ENCODE assay signal across 1 cellular context in genomic region chr3:86969500-86970189, GRCh38.
A peak's percentile ranks its signal among the peaks of the same experiment; 100 is the strongest.
TF ChIP-seq lines count a peak whose summit lies in the region.

No MANE protein-coding gene starts in this region.

TF ChIP-seq in H1, 55 proteins besides CTCF, POLR2A, EP300 and RAD21:
- no peak for TF ChIP-seq CREB1 (IDR thresholded peaks at IDR 0.05)
- TF ChIP-seq CHD2 (IDR thresholded peaks at IDR 0.05; ENCODE audit: low read length): 0 out of 2 replicates have a peak, but pooled peaks have one; percentile 23
- TF ChIP-seq HDAC6 (IDR thresholded peaks at IDR 0.05; ENCODE audit: low read depth, low read length): no peak
- TF ChIP-seq MAFK (IDR thresholded peaks at IDR 0.05; ENCODE audit: low read depth, low read length): 0 out of 2 replicates have a peak, but pooled peaks have one; percentile 8
- no peak for TF ChIP-seq RFX5 (IDR thresholded peaks at IDR 0.05; ENCODE audit: borderline replicate concordance, low read depth, low read length)
- no peak for TF ChIP-seq CTBP2 (IDR thresholded peaks at IDR 0.05; ENCODE audit: borderline replicate concordance, insufficient read depth, insufficient read length, low read length)
- no peak for TF ChIP-seq SIN3A (conservative IDR thresholded peaks at IDR 0.05 in 1 of 2, IDR thresholded peaks at IDR 0.05 in 1 of 2; ENCODE audit: low read depth in 1 of 2, low read length in 2 of 2)
- no peak for TF ChIP-seq BCL11A (IDR thresholded peaks at IDR 0.05; ENCODE audit: low read depth in 2 of 2, low read length in 2 of 2)
- TF ChIP-seq CHD1 (IDR thresholded peaks at IDR 0.05; ENCODE audit: low read depth, low read length): no peak
- no peak for TF ChIP-seq EGR1 (IDR thresholded peaks at IDR 0.05; ENCODE audit: borderline replicate concordance, low read depth, low read length)
- no peak for TF ChIP-seq GTF2F1 (IDR thresholded peaks at IDR 0.05; ENCODE audit: borderline replicate concordance, low read depth, low read length)
- TF ChIP-seq ATF3 (IDR thresholded peaks at IDR 0.05; ENCODE audit: insufficient read depth, low read depth, low read length): no peak
- peak; percentile 63; the same call in 1 of the 2 replicates for TF ChIP-seq YY1 (IDR thresholded peaks at IDR 0.05; ENCODE audit: low read depth, low read length)
